Comparison of ENCODE assay signal across 3 cellular contexts in the genomic region with DNA sequence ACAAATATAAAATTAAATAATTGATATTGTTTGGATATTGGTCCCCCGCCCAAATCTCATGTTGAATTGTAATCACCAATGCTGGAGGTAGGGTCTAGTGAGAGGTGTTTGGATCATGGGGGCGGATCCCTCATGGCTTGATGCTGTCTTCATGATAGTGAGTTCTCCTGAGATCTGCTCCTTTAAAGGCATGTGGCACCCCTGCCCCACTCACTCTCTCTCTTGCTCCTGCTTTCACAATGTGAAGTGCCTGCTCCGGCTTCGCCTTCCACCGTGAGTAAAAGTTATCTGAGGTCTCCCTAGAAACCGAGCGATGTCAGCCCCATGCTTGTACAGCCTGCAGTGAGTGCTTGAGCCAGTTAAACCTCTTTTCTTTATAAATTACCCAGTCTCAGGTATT.
"Had no signal": no experiment of that assay in that cellular context is flagged by ENCODE, and none has a peak within 500 bp of the region (broad histone marks: within the 10 kb centered on the region; RNA-seq: fewer than 3 reads in every experiment).

No MANE protein-coding gene starts in this region.

- ATAC-seq: GM12878 had no signal

- DNase-seq: GDM1, GF-D8 had no signal

- H3K4me3 ChIP-seq: GM12878 had no signal
